ENCODE assay signal across 8 cellular contexts in genomic region chr1:51535006-51535592, GRCh38. TPM values are rescaled to one million over a fixed set of nuclear protein-coding genes. Genes with fewer than 3 reads are reported as not detected.
DNase-seq lines count a peak whose midpoint lies in the region; ATAC-seq lines count a peak whose summit lies in the region.

No MANE protein-coding gene starts in this region.

- H3K27me3 ChIP-seq in SJSA1 (replicated peaks): no peaks in the 10 kb centered on the region

- no peaks in the 10 kb centered on the region for H3K9me3 ChIP-seq in SJSA1 (replicated peaks)

- DNase-seq in DMS 273 (lab: John Stamatoyannopoulos, UW; ENCODE audit: unreplicated experiment): peak; percentile 70
- DNase-seq in DMS 273 treated with DMSO at 0.1 percent for 48 hours (lab: John Stamatoyannopoulos, UW): no peak
- DNase-seq in SJSA1 (ENCODE audit: low read depth in 1 of 2, low spot score in 2 of 2): peak; percentile 57 to 73
- peak; percentile 50 for DNase-seq in brain pericyte (ENCODE audit: low read depth, low spot score)
- DNase-seq in iris pigment epithelial cell (ENCODE audit: low read depth): peak; percentile 76
- DNase-seq in stimulated activated CD8-positive, alpha-beta memory T cell treated with anti-CD3 and anti-CD28 coated beads, Interleukin-2, amount 100 ng/mL, for 1 hour (ENCODE audit: low read depth in 2 of 2): peak; percentile 14 to 15

- H3K4me1 ChIP-seq in SJSA1 (replicated peaks): peaks cover 20% of the 10 kb centered on the region

- no peak overlapping the region for H3K27ac ChIP-seq in SJSA1

- no peaks in the 10 kb centered on the region for H3K36me3 ChIP-seq in SJSA1

- peak; percentile 47 for ATAC-seq in HG03571 (IDR thresholded peaks at IDR 0.05; ENCODE audit: unreplicated experiment)
- no peak for ATAC-seq in GM21447 (IDR thresholded peaks at IDR 0.05; ENCODE audit: unreplicated experiment)

- H3K4me3 ChIP-seq in SJSA1: no peak overlapping the region

RNA-seq across cellular contexts. Expression of gene EPS15, which starts 16.0 kb away (rescaled TPM):
- total RNA-seq in SJSA1 (2014; rRNA removed; shearing (Covaris generic)): 30.4 and 31.7 TPM in 2 replicates
